10 cellular contexts compared by ENCODE assay signal in the genomic region with DNA sequence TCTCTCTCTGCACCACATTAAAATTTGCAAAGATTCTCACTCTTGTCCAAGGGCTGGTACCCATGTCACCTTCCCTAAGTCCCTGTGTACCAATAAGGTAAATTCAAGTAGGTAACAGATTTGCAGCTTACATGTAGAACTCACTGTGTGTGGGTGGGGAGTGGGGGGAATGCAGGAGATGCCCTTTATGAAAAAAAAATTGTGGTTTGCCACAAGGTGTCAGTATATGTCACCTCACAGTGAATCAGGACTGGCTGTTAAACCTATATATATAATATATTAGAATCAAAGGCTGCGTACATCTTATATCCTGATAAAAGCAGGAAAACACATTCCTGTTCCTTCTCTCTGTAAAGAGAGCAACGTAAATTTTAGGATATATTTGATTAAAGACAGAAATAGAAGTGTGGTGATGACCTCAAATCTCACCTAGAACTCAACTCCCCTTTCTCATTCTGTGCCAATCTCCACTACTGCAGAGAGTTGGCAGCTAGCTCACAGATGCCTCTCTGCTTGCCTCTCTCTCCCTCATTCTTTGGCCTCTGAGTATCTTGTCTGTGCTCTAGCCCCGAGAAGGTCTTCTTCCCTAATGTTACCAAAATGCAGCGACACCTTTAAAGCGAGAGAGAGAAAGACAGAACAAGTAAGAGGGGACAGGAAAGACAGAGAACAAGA. TPM values are rescaled to one million over a fixed set of nuclear protein-coding genes. Genes with fewer than 3 reads are reported as not detected.
A peak's percentile ranks its signal among the peaks of the same experiment; 100 is the strongest.
DNase-seq lines count a peak whose midpoint lies in the region; ATAC-seq and TF ChIP-seq lines count a peak whose summit lies in the region.
"Had no signal": no experiment of that assay in that cellular context is flagged by ENCODE, and none has a peak within 500 bp of the region (broad histone marks: within the 10 kb centered on the region; RNA-seq: fewer than 3 reads in every experiment).

No MANE protein-coding gene starts in this region.

- H3K27ac ChIP-seq in brain microvascular endothelial cell (no peak overlapping the region), mucosa of rectum (ENCODE audit: low read depth in 2 of 2, low read length in 2 of 2) (peak overlapping the region; percentile 80), ovary (no peak overlapping the region)
- H3K27ac ChIP-seq: upper lobe of left lung had no signal

- H3K4me3 ChIP-seq in LNCaP clone FGC (ENCODE audit: low read depth, low read length) (peak overlapping the region; percentile 28), brain microvascular endothelial cell (ENCODE audit: low read depth, low read length) (no peak overlapping the region), mucosa of rectum (ENCODE audit: low read length in 2 of 2) (peak overlapping the region; percentile 66 to 71), ovary (no peak overlapping the region)
- H3K4me3 ChIP-seq: MG63, upper lobe of left lung had no signal

- in situ Hi-C loops in brain microvascular endothelial cell (cut with HindIII; ENCODE audit: low pct_ligation_motif_present, low sequenced_read_pairs) = no loop called here

- intact Hi-C loops in ovary (cut with DNase I) = no loop called here

- peak overlapping the region; percentile 38 to 49 for H3K9ac ChIP-seq in mucosa of rectum (ENCODE audit: low read depth in 1 of 2, low read length in 2 of 2)

- peak; percentile 41 for DNase-seq in NCI-H1092 treated with DMSO at 0.1 percent for 48 hours (lab: John Stamatoyannopoulos, UW)
- no peak for DNase-seq in NCI-H1092 (lab: John Stamatoyannopoulos, UW)
- no peak for DNase-seq in LNCaP clone FGC (ENCODE audit: low read depth)
- no peak for DNase-seq in brain microvascular endothelial cell
- DNase-seq in ovary = no peak
- no peak for DNase-seq in hypothalamus (lab: John Stamatoyannopoulos, UW)
- DNase-seq: MG63, upper lobe of left lung had no signal

- ATAC-seq in GM19467 (IDR thresholded peaks at IDR 0.05; ENCODE audit: unreplicated experiment) = no peak

- no peaks in the 10 kb centered on the region for H3K36me3 ChIP-seq in brain microvascular endothelial cell (replicated peaks)
- no peaks in the 10 kb centered on the region for H3K36me3 ChIP-seq in mucosa of rectum (ENCODE audit: control insufficient read depth in 2 of 2, insufficient read depth in 2 of 2, low read length in 2 of 2)
- no peaks in the 10 kb centered on the region for H3K36me3 ChIP-seq in ovary
- H3K36me3 ChIP-seq: MG63, upper lobe of left lung had no signal

- no peaks in the 10 kb centered on the region for H3K27me3 ChIP-seq in brain microvascular endothelial cell (replicated peaks)
- no peaks in the 10 kb centered on the region for H3K27me3 ChIP-seq in mucosa of rectum (ENCODE audit: control insufficient read depth in 2 of 2, insufficient read depth in 2 of 2, low read length in 2 of 2)
- no peaks in the 10 kb centered on the region for H3K27me3 ChIP-seq in ovary
- H3K27me3 ChIP-seq: MG63, upper lobe of left lung had no signal

- no peak for TF ChIP-seq POLR2A in ovary (IDR thresholded peaks at IDR 0.05)

- H3K9me3 ChIP-seq in mucosa of rectum (ENCODE audit: control insufficient read depth in 2 of 2, low read length in 2 of 2) = no peaks in the 10 kb centered on the region
- H3K9me3 ChIP-seq in ovary = no peaks in the 10 kb centered on the region

- H3K4me1 ChIP-seq in mucosa of rectum (ENCODE audit: control insufficient read depth in 2 of 2, insufficient read depth in 2 of 2, low read length in 2 of 2) (peaks cover 14 to 17% of the 10 kb centered on the region in 2 donors), ovary (ENCODE audit: insufficient read depth) (no peaks in the 10 kb centered on the region)

- WGBS in ovary, 3 donors = 49 to 61% (median 55%) methylated on average over 5 of the region's 5 CpGs

- no peak for TF ChIP-seq EP300 in ovary (IDR thresholded peaks at IDR 0.05)

- TF ChIP-seq CTCF in LNCaP clone FGC (IDR thresholded peaks at IDR 0.05; ENCODE audit: control insufficient read depth, extremely low read depth, insufficient read depth) (peak; percentile 35), brain microvascular endothelial cell (IDR thresholded peaks at IDR 0.05; ENCODE audit: low read depth, low read length, missing control alignments) (peak; percentile 9), ovary (IDR thresholded peaks at IDR 0.05) (no peak)

RNA-seq across cellular contexts. Expression of gene XDH, which starts 0.5 kb away (rescaled TPM):
- under 1 TPM in 2 of 7 donors, not detected in 5; 0.12 to 0.13 TPM for total RNA-seq in ovary
- polyA plus RNA-seq in ovary = not detected

Comparison
In these comparisons a context has a peak if more than half of its experiments do, and no peak if none do; other contexts are left out.
1. H3K4me3 ChIP-seq: peak in LNCaP clone FGC (single experiment) and mucosa of rectum (2 of 2); none in brain microvascular endothelial cell (single experiment) and ovary (single experiment).
2. CTCF ChIP-seq: peak in LNCaP clone FGC (single experiment) and brain microvascular endothelial cell (single experiment); none in ovary (0 of 3).
3. H3K27ac ChIP-seq: peak in mucosa of rectum (2 of 2); none in brain microvascular endothelial cell (single experiment) and ovary (0 of 2).